In the genomic region with DNA sequence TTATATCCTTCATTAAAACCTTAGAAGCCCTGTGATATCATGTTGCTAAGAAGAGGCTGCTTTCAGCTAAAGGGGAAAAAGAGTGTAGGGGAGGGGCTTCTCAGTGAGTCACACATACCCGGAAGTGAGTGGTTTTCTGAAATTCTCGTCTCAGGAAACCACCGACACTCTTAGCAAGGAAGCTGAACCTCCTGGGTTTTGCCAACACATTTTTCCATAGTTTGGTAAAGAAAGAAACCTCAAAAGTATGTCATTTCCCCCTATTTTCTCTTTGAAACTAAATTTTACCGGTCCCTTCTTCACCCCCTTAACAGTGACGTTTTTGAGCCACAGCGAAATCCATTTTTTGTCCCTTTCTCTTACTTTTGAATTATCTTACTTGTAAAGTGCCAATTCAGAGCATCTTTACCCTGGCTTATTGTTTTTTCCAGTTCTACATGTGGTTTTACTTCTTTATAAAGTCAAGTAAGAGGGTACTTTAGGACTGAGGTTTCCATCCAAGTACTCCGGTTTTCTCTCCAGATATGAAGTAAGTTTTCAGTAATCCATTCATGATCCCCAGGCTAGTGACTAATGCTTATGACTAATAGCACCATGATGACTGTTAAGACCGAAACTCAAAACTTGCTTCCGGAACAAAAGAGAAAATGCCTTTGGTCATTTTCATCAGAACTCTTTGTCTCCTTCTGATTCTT, we compare ENCODE assay signal across 8 cellular contexts.
A peak's percentile ranks its signal among the peaks of the same experiment; 100 is the strongest.
DNase-seq lines count a peak whose midpoint lies in the region; FAIRE-seq and TF ChIP-seq lines count a peak whose summit lies in the region.

No MANE protein-coding gene starts in this region.

- no peak overlapping the region for H3K9ac ChIP-seq in H1 (replicated peaks in 1 of 4; ENCODE audit: extremely low read depth in 1 of 4, low read depth in 3 of 4, low read length in 3 of 4)

- no peak overlapping the region for H3K18ac ChIP-seq in H1 (ENCODE audit: extremely low read depth, low read length)

- H4K5ac ChIP-seq in H1 (ENCODE audit: insufficient read length, low read depth, low read length): no peak overlapping the region

- no peaks in the 10 kb centered on the region for H3K36me3 ChIP-seq in GM06990 (ENCODE audit: control insufficient read depth, insufficient read depth, low read length)
- peaks cover 6% of the 10 kb centered on the region for H3K36me3 ChIP-seq in MG63
- no peaks in the 10 kb centered on the region for H3K36me3 ChIP-seq in H1 (ENCODE audit: control insufficient read depth in 2 of 4, insufficient read depth in 4 of 4, low read length in 3 of 4)

- H3K27ac ChIP-seq in H1 (ENCODE audit: low read depth, low read length): no peak overlapping the region

- no peak overlapping the region for H3K4ac ChIP-seq in H1 (replicated peaks; ENCODE audit: insufficient read length, low read depth, low read length)

- POLR2A ChIA-PET in H1 (lab: Charles Lee; ENCODE audit: partially characterized antibody): no interaction called here

- no peak overlapping the region for H4K91ac ChIP-seq in H1 (replicated peaks; ENCODE audit: insufficient read length, low read length)

- no peak for TF ChIP-seq CTCF in GM06990 (IDR thresholded peaks at IDR 0.05; ENCODE audit: insufficient read depth, low read length, poor library complexity, severe bottlenecking)
- no peak for TF ChIP-seq CTCF in H1 (IDR thresholded peaks at IDR 0.05; ENCODE audit: control extremely low read depth in 1 of 3, insufficient read depth in 1 of 3, low read depth in 1 of 3, low read length in 3 of 3)

- no peak overlapping the region for H2BK15ac ChIP-seq in H1 (ENCODE audit: low read length)

- no peak for FAIRE-seq in H1 (lab: Jason Lieb, UNC)

- H2BK12ac ChIP-seq in H1 (ENCODE audit: low read depth, low read length): no peak overlapping the region

- no peak overlapping the region for H3K56ac ChIP-seq in H1 (replicated peaks; ENCODE audit: insufficient read length, low read depth, low read length)

- no peaks in the 10 kb centered on the region for H3K23me2 ChIP-seq in H1 (ENCODE audit: low read depth, low read length)

- H3K4me3 ChIP-seq in GM06990 (replicated peaks; ENCODE audit: low read depth, low read length) (peak overlapping the region; percentile 31), MG63 (peak overlapping the region; percentile 40), H1 (ENCODE audit: extremely low read depth in 1 of 4, insufficient read depth in 2 of 4, low read depth in 3 of 4, low read length in 4 of 4) (no peak overlapping the region)

- no peaks in the 10 kb centered on the region; the same call in 1 of the 2 replicates for H3K9me3 ChIP-seq in MG63
- no peaks in the 10 kb centered on the region for H3K9me3 ChIP-seq in H1 (ENCODE audit: insufficient read depth in 2 of 2, low read depth in 1 of 2, low read length in 1 of 2)

- WGBS in H1 (ENCODE audit: extremely low coverage in 1 of 2, insufficient coverage in 1 of 2, insufficient read length in 1 of 2, insufficient replicate concordance in 2 of 2, low coverage in 1 of 2, low lambda C conversion rate in 2 of 2, missing lambda C conversion rate in 1 of 2), 2 experiments: 87% methylated on average over 9 of the region's 9 CpGs; no CpG with 5 or more reads in 1 of the 2 experiments

- H3K14ac ChIP-seq in H1 (ENCODE audit: insufficient read length): no peak overlapping the region

- H4K8ac ChIP-seq in H1 (ENCODE audit: extremely low read depth, insufficient read depth, low read length): no peak overlapping the region

- no peak for TF ChIP-seq EP300 in H1 (IDR thresholded peaks at IDR 0.05; ENCODE audit: borderline replicate concordance in 1 of 2, low read depth in 2 of 2, low read length in 2 of 2)

- H2BK20ac ChIP-seq in H1 (ENCODE audit: low read length): no peak overlapping the region

- no peaks in the 10 kb centered on the region for H3K79me1 ChIP-seq in H1 (ENCODE audit: low read depth, low read length)

- H2BK5ac ChIP-seq in H1 (ENCODE audit: low read depth, low read length): no peak overlapping the region

- H3K23ac ChIP-seq in H1 (ENCODE audit: insufficient read length): no peak overlapping the region

- no peaks in the 10 kb centered on the region for H4K20me1 ChIP-seq in H1 (replicated peaks in 1 of 2; ENCODE audit: control insufficient read depth in 1 of 2, insufficient read depth in 2 of 2, low read length in 2 of 2)

- H3K27me3 ChIP-seq in GM06990 (replicated peaks; ENCODE audit: control insufficient read depth, insufficient read depth, low read length) (no peaks in the 10 kb centered on the region; the same call in 1 of the 2 replicates), MG63 (no peaks in the 10 kb centered on the region), H1 (replicated peaks in 1 of 4; ENCODE audit: control insufficient read depth in 3 of 4, extremely low read depth in 1 of 4, insufficient read depth in 3 of 4, low read length in 3 of 4) (peaks cover 0 to 1% (median 0%) of the 10 kb centered on the region in 4 experiments; a peak in 1 of 7 replicates)

- H2AFZ ChIP-seq in H1 (ENCODE audit: low read length): peak overlapping the region; percentile 45; the same call in 1 of the 2 replicates

- TF ChIP-seq POLR2A in H1 (IDR thresholded peaks at IDR 0.05; ENCODE audit: control extremely low read depth in 1 of 2, low read depth in 2 of 2, low read length in 2 of 2): no peak

- CTCF ChIA-PET in H1 (lab: Charles Lee; ENCODE audit: partially characterized antibody): interaction anchor here (1.0 to 4.7 kb wide), 7 partner anchors 10 to 284 kb away, joined by 3 to 35 read pairs (median 4); no protein-coding TSS in a partner anchor

- H3K79me2 ChIP-seq in H1 (ENCODE audit: control insufficient read depth in 1 of 2, insufficient read depth in 2 of 2, low read length in 2 of 2): no peaks in the 10 kb centered on the region

- TF ChIP-seq RAD21 in H1 (IDR thresholded peaks at IDR 0.05 in 1 of 2, conservative IDR thresholded peaks at IDR 0.05 in 1 of 2; ENCODE audit: low read depth in 2 of 2, low read length in 2 of 2): no peak

- no peak overlapping the region for H3K4me2 ChIP-seq in H1 (ENCODE audit: insufficient read depth in 1 of 2, low read depth in 2 of 2, low read length in 2 of 2)

- DNase-seq in GM06990 (ENCODE audit: extremely low read depth, insufficient read length) (peak; percentile 50), HCEC 1CT (peak; percentile 97), MG63 (peak; percentile 75), H1 (ENCODE audit: low read depth in 1 of 2, low spot score in 2 of 2) (no peak), myocyte (ENCODE audit: low read depth) (peak; percentile 92), superior temporal gyrus (ENCODE audit: extremely low spot score) (peak; percentile 57), putamen (ENCODE audit: low spot score) (no peak)
- DNase-seq in activated CD4-positive, alpha-beta T cell treated with anti-CD3 and anti-CD28 coated beads, Interleukin-2, amount 50 U/mL, for 4 hours: peak; percentile 59 to 62

- H3K4me1 ChIP-seq in H1 (replicated peaks in 1 of 4; ENCODE audit: control insufficient read depth in 3 of 4, insufficient read depth in 4 of 4, low read length in 3 of 4): peaks cover 0 to 3% (median 0%) of the 10 kb centered on the region in 4 experiments; a peak in 1 of 7 replicates

- no peak overlapping the region for H2BK120ac ChIP-seq in H1 (replicated peaks; ENCODE audit: low read depth, low read length)

- no peak overlapping the region for H2AK5ac ChIP-seq in H1 (ENCODE audit: low read depth, low read length)

TF ChIP-seq in H1, 55 proteins besides CTCF, POLR2A, EP300 and RAD21:
- TF ChIP-seq JUND (IDR thresholded peaks at IDR 0.05; ENCODE audit: low read length) (0 out of 2 replicates have a peak, but pooled peaks have one; percentile 16), POLR2AphosphoS5 (IDR thresholded peaks at IDR 0.05; ENCODE audit: low read depth, low read length) (no peak), CTBP2 (IDR thresholded peaks at IDR 0.05; ENCODE audit: borderline replicate concordance, insufficient read depth, insufficient read length, low read length) (no peak)

Comparison
In these comparisons a context has a peak if more than half of its experiments do, and no peak if none do; other contexts are left out.
1. DNase-seq: peak in GM06990 (single experiment), HCEC 1CT (single experiment), MG63 (single experiment), activated CD4-positive, alpha-beta T cell treated with anti-CD3 and anti-CD28 coated beads, Interleukin-2, amount 50 U/mL, for 4 hours (2 of 2), myocyte (single experiment) and superior temporal gyrus (single experiment); none in H1 (0 of 2) and putamen (single experiment).
2. H3K4me3 ChIP-seq: peak in GM06990 (single experiment) and MG63 (single experiment); none in H1 (0 of 4).